In the genomic region with DNA sequence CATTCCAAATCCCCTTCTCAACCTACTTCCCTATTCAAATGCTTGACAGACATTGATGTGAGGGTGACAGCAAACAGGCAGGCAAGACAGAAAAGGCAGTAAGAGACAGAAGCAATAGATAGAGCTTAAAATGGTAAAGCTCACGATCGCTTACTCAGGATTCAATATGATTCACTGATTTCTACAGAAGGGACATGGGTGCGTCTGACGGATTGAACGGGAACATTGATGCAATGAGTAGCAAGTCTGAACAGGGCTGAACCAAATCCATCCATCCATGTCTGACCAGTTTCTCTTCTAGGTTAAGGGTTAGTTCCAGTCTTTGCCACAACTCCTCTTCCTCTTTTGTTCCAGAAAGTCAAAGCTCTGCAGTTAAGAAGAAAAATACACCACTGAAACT, we compare ENCODE assay signal across 18 cellular contexts. TPM values are rescaled to one million over a fixed set of nuclear protein-coding genes. Genes with fewer than 3 reads are reported as not detected.
DNase-seq lines count a peak whose midpoint lies in the region; ATAC-seq, FAIRE-seq and TF ChIP-seq lines count a peak whose summit lies in the region.
"Had no signal": no experiment of that assay in that cellular context is flagged by ENCODE, and none has a peak within 500 bp of the region (broad histone marks: within the 10 kb centered on the region; RNA-seq: fewer than 3 reads in every experiment).

No MANE protein-coding gene starts in this region.

- H3K27ac ChIP-seq in K562 (ENCODE audit: extremely low read depth, low read depth, low read length) (no peak overlapping the region), lung (ENCODE audit: low read depth in 1 of 2, low read length in 1 of 2) (no peak overlapping the region)
- H3K27ac ChIP-seq: neutrophil had no signal

- WGBS in K562 (ENCODE audit: insufficient coverage, low coverage, missing lambda C conversion rate), result 53% methylated on average over 5 of the region's 5 CpGs
- WGBS in lung, 2 donors, result 79 to 84% methylated on average over 5 of the region's 5 CpGs

- ATAC-seq in K562 (peak; percentile 59; the same call in 2 of the 3 replicates), lung (ENCODE audit: insufficient read depth, low FRiP score) (peak; percentile 50)
- ATAC-seq: activated T-helper 17 cell treated with anti-CD3 and anti-CD28 coated beads, Interleukin-2, amount 50 U/mL, for 72 hours; left lobe of liver had no signal

- no peak overlapping the region for H3K9ac ChIP-seq in K562 (ENCODE audit: insufficient read depth in 1 of 2, low read depth in 2 of 2, low read length in 2 of 2)

- H3K9me1 ChIP-seq in K562 (ENCODE audit: control insufficient read depth, insufficient read depth, low read length), result no peaks in the 10 kb centered on the region

- H3K27me3 ChIP-seq in K562 (ENCODE audit: control insufficient read depth in 2 of 2, insufficient read depth in 2 of 2, low read length in 2 of 2) (no peaks in the 10 kb centered on the region), lung (ENCODE audit: control insufficient read depth, insufficient read depth) (no peaks in the 10 kb centered on the region)
- H3K27me3 ChIP-seq: neutrophil, spleen had no signal

- no peak for TF ChIP-seq POLR2A in K562 (conservative IDR thresholded peaks at IDR 0.05)

- no peaks in the 10 kb centered on the region for H3K79me2 ChIP-seq in K562 (ENCODE audit: control insufficient read depth, insufficient read depth, low read length)

- H3K4me1 ChIP-seq in K562 (replicated peaks in 1 of 2; ENCODE audit: control insufficient read depth in 2 of 2, insufficient read depth in 2 of 2, low read length in 2 of 2) (peaks cover 0 to 4% of the 10 kb centered on the region in 2 experiments; a peak in 2 of 5 replicates), lung (ENCODE audit: control insufficient read depth in 2 of 2, insufficient read depth in 2 of 2, low read length in 2 of 2) (no peaks in the 10 kb centered on the region)
- H3K4me1 ChIP-seq: spleen had no signal

- TF ChIP-seq RAD21 in K562 (CRISPR knock-in tag; conservative IDR thresholded peaks at IDR 0.05 in 1 of 2, IDR thresholded peaks at IDR 0.05 in 1 of 2), result no peak

- H2AFZ ChIP-seq in K562 (ENCODE audit: low read depth, low read length), result peak overlapping the region; percentile 32; the same call in 1 of the 2 replicates

- DNase-seq in Caki2 (ENCODE audit: low read depth) (peak; percentile 3), NAMALWA (ENCODE audit: low spot score) (peak; percentile 3), K562 (ENCODE audit: extremely low read depth in 1 of 4, low spot score in 3 of 4) (no peak), lung (ENCODE audit: low spot score) (no peak), cortex of kidney (lab: John Stamatoyannopoulos, UW) (no peak), NCI-H2196 treated with DMSO at 0.1 percent for 48 hours (lab: John Stamatoyannopoulos, UW; ENCODE audit: unreplicated experiment) (no peak)
- DNase-seq in NK-92 treated with Interleukin-12 subunit alpha and Interleukin-12 subunit beta, amount 100 ng/mL, for 24 hours (lab: John Stamatoyannopoulos, UW), result no peak
- DNase-seq in activated effector memory CD4-positive, alpha-beta T cell treated with anti-CD3 and anti-CD28 coated beads, Interleukin-2, amount 50 U/mL, for 16 hours, result no peak
- DNase-seq: activated CD4-positive, alpha-beta T cell treated with anti-CD3 and anti-CD28 coated beads for 4 hours; CD4-positive, alpha-beta memory T cell; dermis blood vessel endothelial cell; NCI-H748 treated with DMSO at 0.1 percent for 48 hours; spleen; SW 1271 had no signal

- CTCF ChIA-PET in K562 (lab: Yijun Ruan, JAX; ENCODE audit: low intra/inter-chr PET ratio), result no interaction called here

- no peak for TF ChIP-seq CTCF in K562 (IDR thresholded peaks at IDR 0.05 in 2 of 3, conservative IDR thresholded peaks at IDR 0.05 in 1 of 3; ENCODE audit: insufficient read depth in 2 of 3, low read depth in 1 of 3, low read length in 3 of 3)
- TF ChIP-seq CTCF in lung (IDR thresholded peaks at IDR 0.05; ENCODE audit: control extremely low read depth, extremely low read depth), result no peak

- peaks cover 3% of the 10 kb centered on the region; the same call in 1 of the 2 replicates for H3K9me3 ChIP-seq in K562 (replicated peaks; ENCODE audit: control insufficient read depth, insufficient read depth, low read depth, low read length)
- H3K9me3 ChIP-seq in lung (ENCODE audit: control insufficient read depth in 2 of 2, insufficient read depth in 1 of 2, low read length in 1 of 2), result peaks cover 0 to 5% of the 10 kb centered on the region in 2 donors
- H3K9me3 ChIP-seq: neutrophil had no signal

- no peak for TF ChIP-seq EP300 in K562 (IDR thresholded peaks at IDR 0.05; ENCODE audit: low read length)

- no peaks in the 10 kb centered on the region for H3K36me3 ChIP-seq in K562 (ENCODE audit: control insufficient read depth, insufficient read depth, low read length)
- no peaks in the 10 kb centered on the region for H3K36me3 ChIP-seq in lung (ENCODE audit: control insufficient read depth in 2 of 2, insufficient read depth in 2 of 2, low read length in 2 of 2)
- H3K36me3 ChIP-seq: neutrophil, spleen had no signal

- H3K4me3 ChIP-seq in K562, result no peak overlapping the region
- no peak overlapping the region for H3K4me3 ChIP-seq in lung
- H3K4me3 ChIP-seq: spleen had no signal

- no peaks in the 10 kb centered on the region for H4K20me1 ChIP-seq in K562 (replicated peaks; ENCODE audit: control insufficient read depth, insufficient read depth, low read length)

- FAIRE-seq in K562 (lab: Jason Lieb, UNC), result no peak
- FAIRE-seq: RCC 7860 had no signal

- no TSS peak for BruUV-seq in K562 (replicated peaks; lab: Mats Ljungman, UMichigan)

- in situ Hi-C loops in Caki2 (cut with HindIII; ENCODE audit: low pct_unique_long_range_greater_than_20kb, low sequenced_read_pairs), result no loop called here
- in situ Hi-C loops in K562 (cut with MboI), result no loop called here

- intact Hi-C loops in K562 (cut with micrococcal nuclease), result no loop called here

- H3K4me2 ChIP-seq in K562 (ENCODE audit: insufficient read depth, low read length), result no peak overlapping the region

- POLR2A ChIA-PET in K562 (lab: Yijun Ruan, JAX), result interaction anchor here (1.3 kb wide), 1 partner anchor 13 kb away, joined by 6 read pairs; no protein-coding TSS in a partner anchor

TF ChIP-seq in K562, 482 proteins besides CTCF, POLR2A, EP300 and RAD21 (continues in another document):
- TF ChIP-seq MTF1 (CRISPR knock-in tag; IDR thresholded peaks at IDR 0.05; ENCODE audit: borderline replicate concordance) (no peak), BRF2 (IDR thresholded peaks at IDR 0.05; ENCODE audit: borderline replicate concordance, insufficient read depth, insufficient read length) (no peak), ZBTB17 (CRISPR knock-in tag; IDR thresholded peaks at IDR 0.05) (peak; percentile 90), TRIM24 (IDR thresholded peaks at IDR 0.05) (peak in 1 of 2 experiments; percentile 42; a peak in 2 of 4 replicates), MAFG (tag; conservative IDR thresholded peaks at IDR 0.05) (no peak)
- TF ChIP-seq, protein P1, sequence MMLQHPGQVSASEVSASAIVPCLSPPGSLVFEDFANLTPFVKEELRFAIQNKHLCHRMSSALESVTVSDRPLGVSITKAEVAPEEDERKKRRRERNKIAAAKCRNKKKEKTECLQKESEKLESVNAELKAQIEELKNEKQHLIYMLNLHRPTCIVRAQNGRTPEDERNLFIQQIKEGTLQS (IDR thresholded peaks at IDR 0.05), result 0 out of 2 replicates have a peak, but pooled peaks have one; percentile 8
- TF ChIP-seq, protein P1 (CRISPR knock-in tag; conservative IDR thresholded peaks at IDR 0.05), result no peak
- TF ChIP-seq, protein P2, sequence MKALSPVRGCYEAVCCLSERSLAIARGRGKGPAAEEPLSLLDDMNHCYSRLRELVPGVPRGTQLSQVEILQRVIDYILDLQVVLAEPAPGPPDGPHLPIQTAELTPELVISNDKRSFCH (CRISPR knock-in tag; IDR thresholded peaks at IDR 0.05), result no peak
- TF ChIP-seq, protein P2 (tag; IDR thresholded peaks at IDR 0.05), result no peak

RNA-seq across cellular contexts. Expression of gene P2RY1, which starts 35.1 kb away (rescaled TPM):
- total RNA-seq in Caki2 (2014; rRNA removed; shearing (Covaris generic); ENCODE audit: low replicate concordance), result 0.07 TPM in 1 of 2 replicates, not detected in the other
- 18.7 and 47.0 TPM in 2 replicates for total RNA-seq in K562 (2011; cell fraction: chromatin; rRNA removed; ENCODE audit: low replicate concordance)
- 20.0 and 27.2 TPM in 2 replicates for total RNA-seq in K562 (2011; cell fraction: nucleolus; rRNA removed)
- 30.1 and 34.5 TPM in 2 replicates for total RNA-seq in K562 (2011; cell fraction: nucleoplasm; rRNA removed)
- total RNA-seq in K562 (2014; rRNA removed), result 21.4 and 21.9 TPM in 2 replicates
- total RNA-seq in K562 (2014; rRNA removed; fragmentation: Illumina TruSeq; extraction: Trizol), result 27.9 and 30.3 TPM in 2 replicates
- 17.5 and 18.1 TPM in 2 replicates for total RNA-seq in K562 (2015; rRNA removed; fragmentation: Illumina TruSeq; extraction: Trizol)
- total RNA-seq in K562 (2021), result 23.1 and 24.3 TPM in 2 replicates
- 17.0 and 20.4 TPM in 2 replicates for polyA plus RNA-seq in K562 (2011; rRNA removed)
- polyA plus RNA-seq in K562 (2011; cell fraction: cytosol; rRNA removed), result 9.4 and 13.7 TPM in 2 replicates
- 16.9 and 21.5 TPM in 2 replicates for polyA plus RNA-seq in K562 (2011; cell fraction: nucleus; rRNA removed)
- polyA plus RNA-seq in K562 (2012), result 10.0 and 11.2 TPM in 2 replicates
- polyA plus RNA-seq in K562 (2014; fragmentation: Illumina TruSeq; extraction: Trizol), result 18.0 and 18.6 TPM in 2 replicates
- polyA plus RNA-seq in K562 (2014; fragmentation: Nextera tagmentation; extraction: Ambion mirVana), result 1 to 10 TPM; 6.0 TPM
- polyA plus RNA-seq in K562 (2014; rRNA removed), result 17.8 and 18.4 TPM in 2 replicates
- 29.4 and 36.2 TPM in 2 replicates for polyA minus RNA-seq in K562 (2011; rRNA and poly(A)+ RNA removed)
- polyA minus RNA-seq in K562 (2011; cell fraction: cytosol; rRNA and poly(A)+ RNA removed), result 18.5 and 21.0 TPM in 2 replicates
- 22.1 and 35.8 TPM in 2 replicates for polyA minus RNA-seq in K562 (2011; cell fraction: nucleus; rRNA and poly(A)+ RNA removed)
- 10 to 100 TPM; 12.5 to 20.2 TPM for total RNA-seq in lung
- polyA plus RNA-seq in lung, result 1 to 10 TPM; 3.3 to 8.3 TPM
- polyA plus RNA-seq: CD4-positive, alpha-beta memory T cell had no signal

Comparison
In these comparisons a context has a peak if more than half of its experiments do, and no peak if none do; other contexts are left out.
1. DNase-seq: peak in Caki2 (single experiment) and NAMALWA (single experiment); none in K562 (0 of 4), lung (single experiment), cortex of kidney (single experiment), NK-92 treated with Interleukin-12 subunit alpha and Interleukin-12 subunit beta, amount 100 ng/mL, for 24 hours (single experiment), NCI-H2196 treated with DMSO at 0.1 percent for 48 hours (single experiment) and activated effector memory CD4-positive, alpha-beta T cell treated with anti-CD3 and anti-CD28 coated beads, Interleukin-2, amount 50 U/mL, for 16 hours (single experiment).
2. RNA of gene P2RY1, which starts 35.1 kb away (total RNA-seq): 17.5 to 47.0 TPM in K562 and 12.5 to 20.2 TPM in lung; 0.07 TPM in Caki2; every median in the first group is over 10 times any median in the second.